ENCODE assay signal across 8 cellular contexts in genomic region chr1:243471754-243472725, GRCh38.
DNase-seq lines count a peak whose midpoint lies in the region; ATAC-seq lines count a peak whose summit lies in the region.

No MANE protein-coding gene starts in this region.

- DNase-seq in NCI-H69 (lab: John Stamatoyannopoulos, UW) (peak; percentile 71), medulla oblongata (ENCODE audit: extremely low spot score) (peak; percentile 69), GF-D8 (lab: John Stamatoyannopoulos, UW) (no peak), amygdala (lab: John Stamatoyannopoulos, UW) (no peak)
- no peak for DNase-seq in activated CD4-positive, alpha-beta T cell treated with anti-CD3 and anti-CD28 coated beads for 4 hours
- DNase-seq in activated T-helper 2 cell treated with anti-CD3 and anti-CD28 coated beads, Interferon-gamma antibody, Interleukin-2, Interleukin-4, amounts not matched to agents 10 μg/mL and 5 μg/mL and 100 μg/mL, durations not matched to agents 14 hours and 24 hours and 36 hours (ENCODE audit: low spot score), result no peak

- no peak overlapping the region for H3K4me3 Mint-ChIP-seq in activated T-helper 2 cell treated with anti-CD3 and anti-CD28 coated beads, Interferon-gamma antibody, Interleukin-2, Interleukin-4, amounts not matched to agents 10 μg/mL and 5 μg/mL and 100 μg/mL, durations not matched to agents 14 hours and 24 hours and 36 hours (ENCODE audit: low read depth)

- no peaks in the 10 kb centered on the region for H3K36me3 Mint-ChIP-seq in activated T-helper 2 cell treated with anti-CD3 and anti-CD28 coated beads, Interferon-gamma antibody, Interleukin-2, Interleukin-4, amounts not matched to agents 10 μg/mL and 5 μg/mL and 100 μg/mL, durations not matched to agents 14 hours and 24 hours and 36 hours (ENCODE audit: low read depth)

- intact Hi-C loops in activated T-helper 2 cell treated with anti-CD3 and anti-CD28 coated beads, Interferon-gamma antibody, Interleukin-2, Interleukin-4, amounts not matched to agents 10 μg/mL and 5 μg/mL and 100 μg/mL, durations not matched to agents 14 hours and 24 hours and 36 hours (cut with micrococcal nuclease), result no loop called here

- H3K27ac Mint-ChIP-seq in activated T-helper 2 cell treated with anti-CD3 and anti-CD28 coated beads, Interferon-gamma antibody, Interleukin-2, Interleukin-4, amounts not matched to agents 10 μg/mL and 5 μg/mL and 100 μg/mL, durations not matched to agents 14 hours and 24 hours and 36 hours, result no peak overlapping the region

- H3K9me3 Mint-ChIP-seq in activated T-helper 2 cell treated with anti-CD3 and anti-CD28 coated beads, Interferon-gamma antibody, Interleukin-2, Interleukin-4, amounts not matched to agents 10 μg/mL and 5 μg/mL and 100 μg/mL, durations not matched to agents 14 hours and 24 hours and 36 hours, result no peaks in the 10 kb centered on the region

- ATAC-seq in GM18867 (IDR thresholded peaks at IDR 0.05; ENCODE audit: unreplicated experiment) (peak; percentile 87), HG02642 (IDR thresholded peaks at IDR 0.05; ENCODE audit: poor library complexity, unreplicated experiment) (peak; percentile 82)

- H3K27me3 Mint-ChIP-seq in activated T-helper 2 cell treated with anti-CD3 and anti-CD28 coated beads, Interferon-gamma antibody, Interleukin-2, Interleukin-4, amounts not matched to agents 10 μg/mL and 5 μg/mL and 100 μg/mL, durations not matched to agents 14 hours and 24 hours and 36 hours (ENCODE audit: low read depth), result no peaks in the 10 kb centered on the region

- H3K4me1 Mint-ChIP-seq in activated T-helper 2 cell treated with anti-CD3 and anti-CD28 coated beads, Interferon-gamma antibody, Interleukin-2, Interleukin-4, amounts not matched to agents 10 μg/mL and 5 μg/mL and 100 μg/mL, durations not matched to agents 14 hours and 24 hours and 36 hours (ENCODE audit: low read depth), result peaks cover 6% of the 10 kb centered on the region

Comparison
In these comparisons a context has a peak if more than half of its experiments do, and no peak if none do; other contexts are left out.
1. DNase-seq: peak in NCI-H69 (single experiment) and medulla oblongata (single experiment); none in activated CD4-positive, alpha-beta T cell treated with anti-CD3 and anti-CD28 coated beads for 4 hours (0 of 2), GF-D8 (single experiment), activated T-helper 2 cell treated with anti-CD3 and anti-CD28 coated beads, Interferon-gamma antibody, Interleukin-2, Interleukin-4, amounts not matched to agents 10 μg/mL and 5 μg/mL and 100 μg/mL, durations not matched to agents 14 hours and 24 hours and 36 hours (single experiment) and amygdala (0 of 56).